ENCODE assay signal across 7 cellular contexts in genomic region chr4:132797856-132798255, GRCh38.
"Had no signal": no experiment of that assay in that cellular context is flagged by ENCODE, and none has a peak within 500 bp of the region (broad histone marks: within the 10 kb centered on the region; RNA-seq: fewer than 3 reads in every experiment).

No MANE protein-coding gene starts in this region.

- H2AFZ ChIP-seq: GM23338 had no signal

- H3K4me3 ChIP-seq: GM23338, K562 had no signal

- DNase-seq: H7, HCEC 1CT, IMR-90, KG1 had no signal

- H3K4me2 ChIP-seq: GM23338 had no signal

- FAIRE-seq: HTR-8/SVneo, K562 had no signal
